ENCODE assay signal across 8 cellular contexts in genomic region chr1:27668808-27669723, GRCh38. TPM values are rescaled to one million over a fixed set of nuclear protein-coding genes. Genes with fewer than 3 reads are reported as not detected.
DNase-seq lines count a peak whose midpoint lies in the region; ATAC-seq and TF ChIP-seq lines count a peak whose summit lies in the region.

No MANE protein-coding gene starts in this region.

- peak overlapping the region in 1 of 2 experiments; percentile 53; a peak in 2 of 4 replicates for H3K4me3 ChIP-seq in DND-41 (ENCODE audit: low read depth in 1 of 2, low read length in 2 of 2)
- H3K4me3 ChIP-seq in Karpas-422 (ENCODE audit: low read length) = peak overlapping the region; percentile 35; the same call in 1 of the 2 replicates
- H3K4me3 ChIP-seq in uterus = peak overlapping the region; percentile 37 to 39

- H3K27me3 Mint-ChIP-seq in activated naive CD8-positive, alpha-beta T cell treated with anti-CD3 and anti-CD28 coated beads for 36 hours = no peaks in the 10 kb centered on the region

- H3K4me1 ChIP-seq in DND-41 (ENCODE audit: insufficient read depth, low read length) (peaks cover 50% of the 10 kb centered on the region), Karpas-422 (ENCODE audit: low read length) (peaks cover 22% of the 10 kb centered on the region), uterus (peaks cover 0 to 12% of the 10 kb centered on the region in 2 donors)

- peak overlapping the region; percentile 75 for H2AFZ ChIP-seq in DND-41 (ENCODE audit: low read depth, low read length)
- no peak overlapping the region for H2AFZ ChIP-seq in Karpas-422 (ENCODE audit: low read length)

- peak; percentile 84 for DNase-seq in DND-41
- peak; percentile 89 for DNase-seq in Karpas-422
- peak; percentile 78 for DNase-seq in T follicular helper cell (ENCODE audit: low read depth)
- DNase-seq in activated naive CD8-positive, alpha-beta T cell treated with anti-CD3 and anti-CD28 coated beads for 36 hours = peak; percentile 82
- peak; percentile 86 for DNase-seq in left ventricle myocardium superior
- peak; percentile 89 for DNase-seq in retina
- peak; percentile 75 to 78 for DNase-seq in uterus

- H3K9me3 Mint-ChIP-seq in activated naive CD8-positive, alpha-beta T cell treated with anti-CD3 and anti-CD28 coated beads for 36 hours = no peaks in the 10 kb centered on the region

- H3K36me3 Mint-ChIP-seq in activated naive CD8-positive, alpha-beta T cell treated with anti-CD3 and anti-CD28 coated beads for 36 hours = peaks cover 8% of the 10 kb centered on the region

- H3K27ac ChIP-seq in DND-41 (ENCODE audit: low read length) (peak overlapping the region; percentile 43), Karpas-422 (ENCODE audit: low read length) (no peak overlapping the region), uterus (peak overlapping the region; percentile 59 to 77)

- H3K79me2 ChIP-seq in DND-41 (ENCODE audit: insufficient read depth, low read length) = peaks cover 25% of the 10 kb centered on the region
- H3K79me2 ChIP-seq in Karpas-422 (ENCODE audit: low read length) = no peaks in the 10 kb centered on the region

- TF ChIP-seq CTCF in DND-41 (IDR thresholded peaks at IDR 0.05; ENCODE audit: borderline replicate concordance, extremely low read depth, low read length, poor library complexity, severe bottlenecking) (peak; percentile 98), uterus (IDR thresholded peaks at IDR 0.05) (peak; percentile 86 to 92 (median 88))

- intact Hi-C loops in left ventricle myocardium superior (cut with micrococcal nuclease) = no loop called here
- intact Hi-C loops in uterus (cut with DNase I; ENCODE audit: low total_unique reads) = loop anchor here (10.0 kb wide), 2 partner anchors 64 to 364 kb away; partner anchors contain the start of gene AHDC1

- H3K9me2 ChIP-seq in Karpas-422 (replicated peaks; ENCODE audit: insufficient read depth, low read length) = no peaks in the 10 kb centered on the region

- no peaks in the 10 kb centered on the region for H4K20me1 ChIP-seq in DND-41 (ENCODE audit: insufficient read depth, low read length)
- no peaks in the 10 kb centered on the region for H4K20me1 ChIP-seq in Karpas-422 (ENCODE audit: insufficient read depth, low read depth, low read length)

- H3K4me2 ChIP-seq in DND-41 (ENCODE audit: insufficient read depth, low read length) = peak overlapping the region; percentile 70
- H3K4me2 ChIP-seq in Karpas-422 (ENCODE audit: low read depth, low read length, poor library complexity, severe bottlenecking) = peak overlapping the region; percentile 50

- H3K36me3 ChIP-seq in DND-41 (ENCODE audit: insufficient read depth, low read length) = peaks cover 15% of the 10 kb centered on the region
- no peaks in the 10 kb centered on the region for H3K36me3 ChIP-seq in Karpas-422 (ENCODE audit: insufficient read depth, low read length)
- no peaks in the 10 kb centered on the region for H3K36me3 ChIP-seq in uterus

- no peaks in the 10 kb centered on the region for H3K9me3 ChIP-seq in DND-41 (ENCODE audit: insufficient read depth, low read length, severe bottlenecking)
- no peaks in the 10 kb centered on the region for H3K9me3 ChIP-seq in Karpas-422 (ENCODE audit: low read length)
- no peaks in the 10 kb centered on the region for H3K9me3 ChIP-seq in uterus

- peaks cover 37% of the 10 kb centered on the region for H3K4me1 Mint-ChIP-seq in activated naive CD8-positive, alpha-beta T cell treated with anti-CD3 and anti-CD28 coated beads for 36 hours

- peak overlapping the region; percentile 45 for H3K9ac ChIP-seq in DND-41 (ENCODE audit: low read depth, low read length)
- no peak overlapping the region for H3K9ac ChIP-seq in Karpas-422 (ENCODE audit: low read length)

- no peak for TF ChIP-seq POLR2A in uterus (IDR thresholded peaks at IDR 0.05)

- peak overlapping the region; percentile 92 for H3K4me3 Mint-ChIP-seq in activated naive CD8-positive, alpha-beta T cell treated with anti-CD3 and anti-CD28 coated beads for 36 hours

- peak overlapping the region; percentile 77 for H3K27ac Mint-ChIP-seq in activated naive CD8-positive, alpha-beta T cell treated with anti-CD3 and anti-CD28 coated beads for 36 hours

- H3K27me3 ChIP-seq in DND-41 (ENCODE audit: insufficient read depth, low read length, poor library complexity) = no peaks in the 10 kb centered on the region
- H3K27me3 ChIP-seq in Karpas-422 (ENCODE audit: low read length) = no peaks in the 10 kb centered on the region
- no peaks in the 10 kb centered on the region for H3K27me3 ChIP-seq in uterus

- ATAC-seq in DND-41 (ENCODE audit: insufficient read depth, low read depth) = no peak
- peak; percentile 14 for ATAC-seq in left ventricle myocardium superior
- ATAC-seq in GM21528 (IDR thresholded peaks at IDR 0.05; ENCODE audit: low FRiP score, unreplicated experiment) = no peak

RNA-seq across cellular contexts. Expression of gene IFI6, which starts 2.9 kb away (rescaled TPM):
- 67.3 and 88.2 TPM in 2 replicates for total RNA-seq in Karpas-422 (2014; rRNA removed; shearing (Covaris generic); ENCODE audit: low replicate concordance)
- total RNA-seq in activated naive CD8-positive, alpha-beta T cell treated with anti-CD3 and anti-CD28 coated beads for 36 hours = 10 to 100 TPM; 57.7 to 64.5 TPM
- total RNA-seq in left ventricle myocardium superior (34.5 TPM), uterus (100 to 1,000 TPM in 1 of 4 donors, 10 to 100 TPM in 3; 64.4 to 103 (median 79.5) TPM)

RNA-seq across cellular contexts. Expression of gene FGR, which starts 34.1 kb away (rescaled TPM):
- 3.0 and 5.6 TPM in 2 replicates for total RNA-seq in Karpas-422 (2014; rRNA removed; shearing (Covaris generic); ENCODE audit: low replicate concordance)
- under 1 TPM; 0.30 to 0.35 TPM for total RNA-seq in activated naive CD8-positive, alpha-beta T cell treated with anti-CD3 and anti-CD28 coated beads for 36 hours
- total RNA-seq in left ventricle myocardium superior (4.7 TPM), uterus (10 to 100 TPM in 3 of 4 donors, 1 to 10 TPM in 1; 3.0 to 35.9 (median 18.8) TPM)

RNA-seq across cellular contexts. Expression of gene FAM76A, which starts 56.7 kb away (rescaled TPM):
- 18.7 and 21.2 TPM in 2 replicates for total RNA-seq in Karpas-422 (2014; rRNA removed; shearing (Covaris generic); ENCODE audit: low replicate concordance)
- total RNA-seq in activated naive CD8-positive, alpha-beta T cell treated with anti-CD3 and anti-CD28 coated beads for 36 hours = 1 to 10 TPM; 8.4 to 9.0 TPM
- total RNA-seq in left ventricle myocardium superior (12.3 TPM), uterus (10 to 100 TPM in 3 of 4 donors, 1 to 10 TPM in 1; 5.4 to 26.6 (median 20.5) TPM)
